ENCODE assay signal across 8 cellular contexts in genomic region chr10:97499561-97500296, GRCh38. TPM values are rescaled to one million over a fixed set of nuclear protein-coding genes. Genes with fewer than 3 reads are reported as not detected.
DNase-seq lines count a peak whose midpoint lies in the region; ATAC-seq lines count a peak whose summit lies in the region.

No MANE protein-coding gene starts in this region.

- H3K4me1 ChIP-seq in BLaER1 (peaks cover 38% of the 10 kb centered on the region), HUES48 (ENCODE audit: control insufficient read depth, insufficient read depth, low read length) (peaks cover 35% of the 10 kb centered on the region), trophoblast cell (ENCODE audit: control insufficient read depth in 1 of 2, insufficient read depth in 2 of 2, low read length in 2 of 2) (peaks cover 10 to 11% of the 10 kb centered on the region in 2 experiments)

- H3K4me3 ChIP-seq in BLaER1 (peak overlapping the region; percentile 85), HUES48 (ENCODE audit: low read depth, low read length) (peak overlapping the region; percentile 98), trophoblast cell (ENCODE audit: low read depth, low read length) (peak overlapping the region; percentile 84)

- no peak overlapping the region for H4K12ac ChIP-seq in trophoblast cell (ENCODE audit: low read depth, low read length)

- H3K79me1 ChIP-seq in trophoblast cell (ENCODE audit: low read length) = peaks cover 14% of the 10 kb centered on the region

- peak overlapping the region; percentile 98 for H3K4me2 ChIP-seq in BLaER1
- H3K4me2 ChIP-seq in trophoblast cell (ENCODE audit: low read length) = peak overlapping the region; percentile 87

- H4K8ac ChIP-seq in trophoblast cell (ENCODE audit: low read depth, low read length) = peak overlapping the region; percentile 25

- no CpG with 5 or more reads among the region's 41 CpGs for WGBS in trophoblast cell (ENCODE audit: extremely low coverage, insufficient coverage, insufficient read length)

- no peak overlapping the region for H4K91ac ChIP-seq in trophoblast cell (ENCODE audit: low read depth, low read length)

- H3K36me3 ChIP-seq in BLaER1 (0 out of 2 replicates have a peak, but pooled peaks cover 8% of the 10 kb centered on the region), HUES48 (ENCODE audit: control insufficient read depth, insufficient read depth, low read length) (0 out of 2 replicates have a peak, but pooled peaks cover 3% of the 10 kb centered on the region), trophoblast cell (ENCODE audit: control insufficient read depth in 1 of 2, insufficient read depth in 2 of 2, low read length in 2 of 2) (peaks cover 0 to 2% of the 10 kb centered on the region in 2 experiments)

- intact Hi-C loops in left cardiac atrium (cut with DNase I) = loop anchor here in 1 of 2 donors (10.0 kb wide), 1 partner anchor 45 kb away; no protein-coding TSS in a partner anchor

- no peak for DNase-seq in activated naive CD8-positive, alpha-beta T cell treated with anti-CD3 and anti-CD28 coated beads, Interleukin-2, amount 50 U/mL, for 24 hours
- peak; percentile 86 for DNase-seq in left cardiac atrium
- peak; percentile 20 to 49 for DNase-seq in trophoblast cell
- no peak for DNase-seq in stimulated activated CD4-positive, alpha-beta T cell treated with anti-CD3 and anti-CD28 coated beads, Interleukin-15, amount 100 ng/mL, for 24 hours
- no peak for DNase-seq in mesenteric fat pad (ENCODE audit: low spot score)

- H3K9me3 ChIP-seq in BLaER1 (no peaks in the 10 kb centered on the region), HUES48 (ENCODE audit: control insufficient read depth, insufficient read depth, low read length) (no peaks in the 10 kb centered on the region), trophoblast cell (ENCODE audit: insufficient read depth, low read depth, low read length) (peaks cover 2% of the 10 kb centered on the region)

- peak overlapping the region; percentile 93 for H2AFZ ChIP-seq in trophoblast cell (ENCODE audit: insufficient read depth, low read length, poor library complexity)

- peaks cover 56% of the 10 kb centered on the region for H4K20me1 ChIP-seq in BLaER1

- no peak overlapping the region for H2BK5ac ChIP-seq in trophoblast cell (ENCODE audit: low read depth, low read length, poor library complexity)

- H3K18ac ChIP-seq in trophoblast cell (ENCODE audit: low read length) = peak overlapping the region; percentile 95

- H3K4me1 Mint-ChIP-seq in activated naive CD8-positive, alpha-beta T cell treated with anti-CD3 and anti-CD28 coated beads, Interleukin-2, amount 50 U/mL, for 24 hours = peaks cover 34% of the 10 kb centered on the region

- peaks cover 14% of the 10 kb centered on the region for H3K79me2 ChIP-seq in trophoblast cell (ENCODE audit: control insufficient read depth, insufficient read depth, low read length, poor library complexity)

- no peak overlapping the region for H3K27ac Mint-ChIP-seq in activated naive CD8-positive, alpha-beta T cell treated with anti-CD3 and anti-CD28 coated beads, Interleukin-2, amount 50 U/mL, for 24 hours

- H3K27ac ChIP-seq in BLaER1 (no peak overlapping the region), HUES48 (ENCODE audit: low read depth, low read length) (no peak overlapping the region), trophoblast cell (ENCODE audit: low read depth, low read length) (no peak overlapping the region)

- no peaks in the 10 kb centered on the region for H3K9me3 Mint-ChIP-seq in activated naive CD8-positive, alpha-beta T cell treated with anti-CD3 and anti-CD28 coated beads, Interleukin-2, amount 50 U/mL, for 24 hours

- H3K36me3 Mint-ChIP-seq in activated naive CD8-positive, alpha-beta T cell treated with anti-CD3 and anti-CD28 coated beads, Interleukin-2, amount 50 U/mL, for 24 hours (ENCODE audit: low read depth) = peaks cover 2% of the 10 kb centered on the region

- peaks cover 29% of the 10 kb centered on the region for H3K27me3 Mint-ChIP-seq in activated naive CD8-positive, alpha-beta T cell treated with anti-CD3 and anti-CD28 coated beads, Interleukin-2, amount 50 U/mL, for 24 hours

- H3K4ac ChIP-seq in trophoblast cell (ENCODE audit: low read depth, low read length) = no peak overlapping the region

- H3K4me3 Mint-ChIP-seq in activated naive CD8-positive, alpha-beta T cell treated with anti-CD3 and anti-CD28 coated beads, Interleukin-2, amount 50 U/mL, for 24 hours = peak overlapping the region; percentile 66

- H2BK12ac ChIP-seq in trophoblast cell (ENCODE audit: low read length) = no peak overlapping the region

- H3K27me3 ChIP-seq in BLaER1 = peaks cover 37% of the 10 kb centered on the region
- H3K27me3 ChIP-seq in HUES48 (ENCODE audit: control insufficient read depth, insufficient read depth, low read length) = peaks cover 20% of the 10 kb centered on the region
- H3K27me3 ChIP-seq in trophoblast cell (ENCODE audit: insufficient read depth, low read length) = peaks cover 6% of the 10 kb centered on the region

- ATAC-seq in activated naive CD8-positive, alpha-beta T cell treated with anti-CD3 and anti-CD28 coated beads, Interleukin-2, amount 50 U/mL, for 24 hours = no peak
- no peak for ATAC-seq in left cardiac atrium
- no peak for ATAC-seq in GM19324 (IDR thresholded peaks at IDR 0.05; ENCODE audit: low FRiP score, unreplicated experiment)

- H3K9ac ChIP-seq in BLaER1 = peak overlapping the region; percentile 72
- H3K9ac ChIP-seq in HUES48 (ENCODE audit: low read depth, low read length) = peak overlapping the region; percentile 56; the same call in 1 of the 2 replicates
- peak overlapping the region; percentile 70 for H3K9ac ChIP-seq in trophoblast cell (ENCODE audit: low read length)

- peak overlapping the region; percentile 73 for H3K14ac ChIP-seq in trophoblast cell (ENCODE audit: low read length)

- no peak overlapping the region for H2AK5ac ChIP-seq in trophoblast cell (ENCODE audit: low read length)

- H2BK120ac ChIP-seq in trophoblast cell (ENCODE audit: insufficient read depth, low read length, poor library complexity) = peak overlapping the region; percentile 56

- H3K23ac ChIP-seq in trophoblast cell (ENCODE audit: low read length) = peak overlapping the region; percentile 44

RNA-seq across cellular contexts. Expression of gene UBTD1, which starts 1.0 kb away (rescaled TPM):
- 10 to 100 TPM; 22.6 to 23.7 TPM for total RNA-seq in left cardiac atrium
- polyA plus RNA-seq in trophoblast cell (2013) = 12.9 and 13.5 TPM in 2 replicates
- total RNA-seq in mesenteric fat pad = 19.9 TPM

RNA-seq across cellular contexts. Expression of gene MMS19, which starts 1.5 kb away (rescaled TPM):
- total RNA-seq in left cardiac atrium (10 to 100 TPM; 31.9 to 34.0 TPM), mesenteric fat pad (38.0 TPM)
- 91.9 and 93.6 TPM in 2 replicates for polyA plus RNA-seq in trophoblast cell (2013)

RNA-seq across cellular contexts. Expression of gene ZDHHC16, which starts 53.8 kb away (rescaled TPM):
- 10 to 100 TPM; 26.2 to 26.5 TPM for total RNA-seq in left cardiac atrium
- polyA plus RNA-seq in trophoblast cell (2013) = 33.1 and 33.5 TPM in 2 replicates
- 28.0 TPM for total RNA-seq in mesenteric fat pad

RNA-seq across cellular contexts. Expression of gene EXOSC1, which starts 53.9 kb away (rescaled TPM):
- 10 to 100 TPM; 16.6 to 18.6 TPM for total RNA-seq in left cardiac atrium
- 46.4 and 49.2 TPM in 2 replicates for polyA plus RNA-seq in trophoblast cell (2013)
- total RNA-seq in mesenteric fat pad = 21.2 TPM

Comparison
In these comparisons a context has a peak if more than half of its experiments do, and no peak if none do; other contexts are left out.
1. DNase-seq: peak in left cardiac atrium (single experiment) and trophoblast cell (2 of 2); none in activated naive CD8-positive, alpha-beta T cell treated with anti-CD3 and anti-CD28 coated beads, Interleukin-2, amount 50 U/mL, for 24 hours (single experiment), stimulated activated CD4-positive, alpha-beta T cell treated with anti-CD3 and anti-CD28 coated beads, Interleukin-15, amount 100 ng/mL, for 24 hours (single experiment) and mesenteric fat pad (single experiment).
2. Peak in every context shown above with its lines, with median percentiles within 50 percentile points of each other: H3K4me3 ChIP-seq and H3K9ac ChIP-seq.